ENCODE assay signal across 20 cellular contexts in genomic region chr3:111936967-111937366, GRCh38. TPM values are rescaled to one million over a fixed set of nuclear protein-coding genes. Genes with fewer than 3 reads are reported as not detected.
A peak's percentile ranks its signal among the peaks of the same experiment; 100 is the strongest.
DNase-seq lines count a peak whose midpoint lies in the region; ATAC-seq, FAIRE-seq and TF ChIP-seq lines count a peak whose summit lies in the region.
"Had no signal": no experiment of that assay in that cellular context is flagged by ENCODE, and none has a peak within 500 bp of the region (broad histone marks: within the 10 kb centered on the region; RNA-seq: fewer than 3 reads in every experiment).

No MANE protein-coding gene starts in this region.

- peak; percentile 25 for DNase-seq in AG20443 (ENCODE audit: low spot score)
- DNase-seq in RCC 7860 (ENCODE audit: low spot score): peak; percentile 14
- peak; percentile 18 to 65 for DNase-seq in cardiac fibroblast (ENCODE audit: low read depth in 2 of 2)
- DNase-seq in kidney glomerular epithelial cell (lab: John Stamatoyannopoulos, UW): peak; percentile 61
- DNase-seq in frontal cortex (ENCODE audit: low spot score in 2 of 2): no peak
- no peak for DNase-seq in DMS79 treated with DMSO at 0.1 percent for 48 hours (lab: John Stamatoyannopoulos, UW)
- DNase-seq: activated CD8-positive, alpha-beta T cell treated with anti-CD3 and anti-CD28 coated beads for 36 hours; amygdala; Caco-2; Kasumi-1; naive B cell; NCI-H187 treated with DMSO at 0.1 percent for 48 hours; NCI-H510A treated with DMSO at 0.1 percent for 48 hours; stimulated activated CD4-positive, alpha-beta T cell treated with anti-CD3 and anti-CD28 coated beads, Interleukin-15, amount 100 ng/mL, for 24 hours; stimulated activated naive CD8-positive, alpha-beta T cell treated with anti-CD3 and anti-CD28 coated beads, Interleukin-15, amount 100 ng/mL, for 72 hours; uterus had no signal

- FAIRE-seq in RCC 7860 (lab: Jason Lieb, UNC) (no peak), frontal cortex (lab: Jason Lieb, UNC) (no peak)

- no peak overlapping the region for H3K4me3 ChIP-seq in cardiac fibroblast (replicated peaks in 1 of 2; ENCODE audit: low read depth in 2 of 2, low read length in 2 of 2)
- H3K4me3 ChIP-seq: esophagus muscularis mucosa, uterus had no signal

- ATAC-seq in HG03175 (IDR thresholded peaks at IDR 0.05; ENCODE audit: unreplicated experiment) (no peak), GM19463 (IDR thresholded peaks at IDR 0.05; ENCODE audit: unreplicated experiment) (no peak)
- ATAC-seq: activated CD8-positive, alpha-beta T cell treated with anti-CD3 and anti-CD28 coated beads for 36 hours; activated T-helper 17 cell treated with anti-CD3 and anti-CD28 coated beads, Interleukin-2, amount 50 U/mL, for 72 hours; stimulated activated naive CD8-positive, alpha-beta T cell treated with anti-CD3 and anti-CD28 coated beads, Interleukin-15, amount 100 ng/mL, for 72 hours had no signal

- TF ChIP-seq CTCF in cardiac fibroblast (IDR thresholded peaks at IDR 0.05; ENCODE audit: low read depth, low read length): no peak

RNA-seq across cellular contexts. Expression of gene ABHD10, which starts 41.9 kb away (rescaled TPM):
- total RNA-seq in frontal cortex: 85.6 TPM

Comparison
In these comparisons a context has a peak if more than half of its experiments do, and no peak if none do; other contexts are left out.
1. DNase-seq: peak in AG20443 (single experiment), RCC 7860 (single experiment), cardiac fibroblast (2 of 2) and kidney glomerular epithelial cell (single experiment); none in frontal cortex (0 of 2) and DMS79 treated with DMSO at 0.1 percent for 48 hours (single experiment).